28 cellular contexts compared by ENCODE assay signal in genomic region chr13:105663182-105663581, GRCh38.
"Had no signal": no experiment of that assay in that cellular context is flagged by ENCODE, and none has a peak within 500 bp of the region (broad histone marks: within the 10 kb centered on the region; RNA-seq: fewer than 3 reads in every experiment).

No MANE protein-coding gene starts in this region.

- FAIRE-seq: urothelium cell line had no signal

- H3K9me3 Mint-ChIP-seq: stimulated activated memory B cell treated with anti-CD40 and anti-IgM and Interleukin-4, amounts not matched to agents 10 μg/mL and 1 μg/mL and 100 μg/mL, for 72 hours; stimulated activated naive CD8-positive, alpha-beta T cell treated with anti-CD3 and anti-CD28 coated beads, Interleukin-15, amount 100 ng/mL, for 72 hours; type B pancreatic cell had no signal

- H3K4me3 Mint-ChIP-seq: stimulated activated effector memory CD8-positive, alpha-beta T cell treated with anti-CD3 and anti-CD28 coated beads, Interleukin-12 subunit alpha, Interleukin-12 subunit beta, amount 100 ng/mL, for 72 hours; stimulated activated memory B cell treated with anti-CD40 and anti-IgM and Interleukin-4, amounts not matched to agents 10 μg/mL and 1 μg/mL and 100 μg/mL, for 72 hours; stimulated activated naive CD8-positive, alpha-beta T cell treated with anti-CD3 and anti-CD28 coated beads, Interleukin-15, amount 100 ng/mL, for 72 hours; stimulated activated naive CD8-positive, alpha-beta T cell treated with anti-CD3 and anti-CD28 coated beads, Interleukin-15, Interleukin-2, amounts not matched to agents 100 ng/mL and 50 ng/mL, for 24 hours; type B pancreatic cell had no signal

- H3K27me3 Mint-ChIP-seq: stimulated activated memory B cell treated with anti-CD40 and anti-IgM and Interleukin-4, amounts not matched to agents 10 μg/mL and 1 μg/mL and 100 μg/mL, for 72 hours; stimulated activated naive CD8-positive, alpha-beta T cell treated with anti-CD3 and anti-CD28 coated beads, Interleukin-15, amount 100 ng/mL, for 72 hours; stimulated activated naive CD8-positive, alpha-beta T cell treated with anti-CD3 and anti-CD28 coated beads, Interleukin-15, Interleukin-2, amounts not matched to agents 100 ng/mL and 50 ng/mL, for 24 hours had no signal

- H3K27ac ChIP-seq: stomach, suprapubic skin, testis, thoracic aorta, thyroid gland, tibial artery, tibial nerve, transverse colon, upper lobe of left lung, upper lobe of right lung, uterus, vagina had no signal

- H3K4me1 Mint-ChIP-seq: stimulated activated effector memory CD8-positive, alpha-beta T cell treated with anti-CD3 and anti-CD28 coated beads, Interleukin-12 subunit alpha, Interleukin-12 subunit beta, amount 100 ng/mL, for 72 hours; stimulated activated memory B cell treated with anti-CD40 and anti-IgM and Interleukin-4, amounts not matched to agents 10 μg/mL and 1 μg/mL and 100 μg/mL, for 72 hours; stimulated activated naive CD8-positive, alpha-beta T cell treated with anti-CD3 and anti-CD28 coated beads, Interleukin-15, amount 100 ng/mL, for 72 hours had no signal

- H3K9me3 ChIP-seq: stomach, suprapubic skin, testis, thoracic aorta, thyroid gland, tibial artery, tibial nerve, transverse colon, upper lobe of left lung, upper lobe of right lung, uterus, vagina had no signal

- H3K36me3 ChIP-seq: stomach, suprapubic skin, thoracic aorta, thyroid gland, tibial artery, tibial nerve, transverse colon, upper lobe of left lung, upper lobe of right lung, uterus, vagina had no signal

- H3K36me3 Mint-ChIP-seq: stimulated activated effector memory CD8-positive, alpha-beta T cell treated with anti-CD3 and anti-CD28 coated beads, Interleukin-12 subunit alpha, Interleukin-12 subunit beta, amount 100 ng/mL, for 72 hours; stimulated activated memory B cell treated with anti-CD40 and anti-IgM and Interleukin-4, amounts not matched to agents 10 μg/mL and 1 μg/mL and 100 μg/mL, for 72 hours; type B pancreatic cell had no signal

- H3K4me1 ChIP-seq: stomach, suprapubic skin, testis, thyroid gland, tibial artery, tibial nerve, transverse colon, upper lobe of left lung, upper lobe of right lung, uterus, vagina had no signal

- H3K4me3 ChIP-seq: stomach, suprapubic skin, testis, thoracic aorta, thyroid gland, tibial artery, tibial nerve, transverse colon, upper lobe of left lung, upper lobe of right lung, uterus, vagina had no signal

- H3K27ac Mint-ChIP-seq: stimulated activated effector memory CD8-positive, alpha-beta T cell treated with anti-CD3 and anti-CD28 coated beads, Interleukin-12 subunit alpha, Interleukin-12 subunit beta, amount 100 ng/mL, for 72 hours; stimulated activated memory B cell treated with anti-CD40 and anti-IgM and Interleukin-4, amounts not matched to agents 10 μg/mL and 1 μg/mL and 100 μg/mL, for 72 hours; stimulated activated naive CD8-positive, alpha-beta T cell treated with anti-CD3 and anti-CD28 coated beads, Interleukin-15, amount 100 ng/mL, for 72 hours; stimulated activated naive CD8-positive, alpha-beta T cell treated with anti-CD3 and anti-CD28 coated beads, Interleukin-15, Interleukin-2, amounts not matched to agents 100 ng/mL and 50 ng/mL, for 24 hours; type B pancreatic cell had no signal

- H3K27me3 ChIP-seq: stomach, suprapubic skin, testis, thyroid gland, tibial artery, transverse colon, upper lobe of left lung, upper lobe of right lung, uterus, vagina had no signal

- DNase-seq: stimulated activated CD4-positive, alpha-beta T cell treated with anti-CD3 and anti-CD28 coated beads, Interleukin-2, amount 100 ng/mL, for 48 hours; stimulated activated CD4-positive, alpha-beta T cell treated with anti-CD3 and anti-CD28 coated beads, Interleukin-4, amount 100 ng/mL, for 1 hour; stimulated activated CD4-positive, alpha-beta T cell treated with anti-CD3 and anti-CD28 coated beads, Interleukin-4, amount 100 ng/mL, for 24 hours; stimulated activated CD4-positive, alpha-beta T cell treated with anti-CD3 and anti-CD28 coated beads, Interleukin-4, amount 100 ng/mL, for 4 hours; stimulated activated CD8-positive, alpha-beta memory T cell treated with anti-CD3 and anti-CD28 coated beads, Interleukin-4, amount 100 ng/mL, for 48 hours; stimulated activated naive CD4-positive, alpha-beta T cell; stimulated activated naive CD4-positive, alpha-beta T cell treated with Interleukin-2 at 50 U/mL for 16 hours; stimulated activated naive CD8-positive, alpha-beta T cell treated with anti-CD3 and anti-CD28 coated beads, Interleukin-15, amount 100 ng/mL, for 72 hours; stimulated activated naive CD8-positive, alpha-beta T cell treated with anti-CD3 and anti-CD28 coated beads, Interleukin-15, Interleukin-2, amounts not matched to agents 100 U/mL and 50 U/mL, for 24 hours; stomach; substantia nigra; testis; thyroid gland; tibial artery; transverse colon; trophoblast cell; upper lobe of left lung; upper lobe of right lung; uterus had no signal

- ATAC-seq: stimulated activated effector memory CD8-positive, alpha-beta T cell treated with anti-CD3 and anti-CD28 coated beads, Interleukin-12 subunit alpha, Interleukin-12 subunit beta, amount 100 ng/mL, for 72 hours; stimulated activated memory B cell treated with anti-CD40 and anti-IgM and Interleukin-4, amounts not matched to agents 10 μg/mL and 1 μg/mL and 100 μg/mL, for 72 hours; stimulated activated naive CD8-positive, alpha-beta T cell treated with anti-CD3 and anti-CD28 coated beads, Interleukin-15, amount 100 ng/mL, for 72 hours; stimulated activated naive CD8-positive, alpha-beta T cell treated with anti-CD3 and anti-CD28 coated beads, Interleukin-15, Interleukin-2, amounts not matched to agents 100 U/mL and 50 U/mL, for 24 hours; upper lobe of right lung had no signal
